In genomic region chr17:71942626-71943025, GRCh38 we compare ENCODE assay signal across 14 cellular contexts.
"Had no signal": no experiment of that assay in that cellular context is flagged by ENCODE, and none has a peak within 500 bp of the region (broad histone marks: within the 10 kb centered on the region; RNA-seq: fewer than 3 reads in every experiment).

No MANE protein-coding gene starts in this region.

- H3K27me3 Mint-ChIP-seq: activated naive CD4-positive, alpha-beta T cell treated with anti-CD3 and anti-CD28 coated beads, Interleukin-2, amount 50 U/mL, for 24 hours; central memory CD8-positive, alpha-beta T cell had no signal

- H3K4me3 Mint-ChIP-seq: activated naive CD4-positive, alpha-beta T cell treated with anti-CD3 and anti-CD28 coated beads, Interleukin-2, amount 50 U/mL, for 24 hours; central memory CD8-positive, alpha-beta T cell; nephron progenitor cell had no signal

- H3K9me3 ChIP-seq: body of pancreas, thoracic aorta had no signal

- H3K9me3 Mint-ChIP-seq: activated naive CD4-positive, alpha-beta T cell treated with anti-CD3 and anti-CD28 coated beads, Interleukin-2, amount 50 U/mL, for 24 hours; central memory CD8-positive, alpha-beta T cell had no signal

- H3K4me1 ChIP-seq: body of pancreas, stomach had no signal

- H3K4me1 Mint-ChIP-seq: activated naive CD4-positive, alpha-beta T cell treated with anti-CD3 and anti-CD28 coated beads, Interleukin-2, amount 50 U/mL, for 24 hours; central memory CD8-positive, alpha-beta T cell had no signal

- H3K27ac ChIP-seq: body of pancreas, epithelial cell of prostate, stomach, thoracic aorta had no signal

- ATAC-seq: activated CD4-positive, CD25-positive, alpha-beta regulatory T cell treated with anti-CD3 and anti-CD28 coated beads, Interleukin-2, amount 50 U/mL, for 24 hours; body of pancreas had no signal

- DNase-seq: activated effector memory CD4-positive, alpha-beta T cell treated with Interleukin-2 at 50 U/mL for 16 hours; activated T-cell treated with anti-CD3 and anti-CD28 coated beads, Interleukin-2, amount 50 U/mL, for 1 hour; amniotic stem cell; body of pancreas; effector memory CD4-positive, alpha-beta T cell; nephron progenitor cell; stimulated activated CD4-positive, alpha-beta T cell treated with anti-CD3 and anti-CD28 coated beads, Interleukin-15, amount 100 ng/mL, for 24 hours; stimulated activated CD4-positive, alpha-beta T cell treated with anti-CD3 and anti-CD28 coated beads, Interleukin-4, amount 100 ng/mL, for 4 hours; stomach had no signal

- H3K27me3 ChIP-seq: body of pancreas, stomach had no signal

- H3K27ac Mint-ChIP-seq: activated naive CD4-positive, alpha-beta T cell treated with anti-CD3 and anti-CD28 coated beads, Interleukin-2, amount 50 U/mL, for 24 hours; nephron progenitor cell had no signal

- H3K4me3 ChIP-seq: body of pancreas, stomach, thoracic aorta had no signal

- H3K36me3 ChIP-seq: stomach, thoracic aorta had no signal

- H3K36me3 Mint-ChIP-seq: activated naive CD4-positive, alpha-beta T cell treated with anti-CD3 and anti-CD28 coated beads, Interleukin-2, amount 50 U/mL, for 24 hours had no signal
